Comparison of ENCODE assay signal across 17 cellular contexts in genomic region chr4:7381221-7381889, GRCh38. TPM values are rescaled to one million over a fixed set of nuclear protein-coding genes. Genes with fewer than 3 reads are reported as not detected.
A peak's percentile ranks its signal among the peaks of the same experiment; 100 is the strongest.
DNase-seq lines count a peak whose midpoint lies in the region; ATAC-seq and TF ChIP-seq lines count a peak whose summit lies in the region.
"Had no signal": no experiment of that assay in that cellular context is flagged by ENCODE, and none has a peak within 500 bp of the region (broad histone marks: within the 10 kb centered on the region; RNA-seq: fewer than 3 reads in every experiment).

No MANE protein-coding gene starts in this region.

- no peaks in the 10 kb centered on the region for H4K20me1 ChIP-seq in BLaER1 treated with 17β-estradiol and CSF1 and Interleukin-3, amounts not matched to agents 10 nM and 100 nM

- peaks cover 51 to 96% (median 95%) of the 10 kb centered on the region in 10 experiments for H3K4me1 ChIP-seq in BLaER1 treated with 17β-estradiol and CSF1 and Interleukin-3, amounts not matched to agents 10 nM and 100 nM
- H3K4me1 ChIP-seq in ovary (ENCODE audit: insufficient read depth), result peaks cover 13% of the 10 kb centered on the region

- intact Hi-C loops in ovary (cut with DNase I), result no loop called here

- peaks cover 0 to 6% (median 0%) of the 10 kb centered on the region in 11 experiments; a peak in 1 of 22 replicates for H3K36me3 ChIP-seq in BLaER1 treated with 17β-estradiol and CSF1 and Interleukin-3, amounts not matched to agents 10 nM and 100 nM
- H3K36me3 ChIP-seq in ovary, result no peaks in the 10 kb centered on the region
- H3K36me3 ChIP-seq: vagina had no signal

- H3K9me3 ChIP-seq in BLaER1 treated with 17β-estradiol and CSF1 and Interleukin-3, amounts not matched to agents 10 nM and 100 nM (replicated peaks in 1 of 11), result peaks cover 8 to 19% (median 14%) of the 10 kb centered on the region in 11 experiments
- no peaks in the 10 kb centered on the region for H3K9me3 ChIP-seq in ovary
- H3K9me3 ChIP-seq: vagina had no signal

- TF ChIP-seq POLR2A in ovary (IDR thresholded peaks at IDR 0.05), result no peak

- peak overlapping the region in 5 of 11 experiments; percentile 36 to 74 (median 42); a peak in 6 of 22 replicates for H3K9ac ChIP-seq in BLaER1 treated with 17β-estradiol and CSF1 and Interleukin-3, amounts not matched to agents 10 nM and 100 nM

- peaks cover 0 to 12% (median 0%) of the 10 kb centered on the region in 11 experiments; a peak in 2 of 22 replicates for H3K27me3 ChIP-seq in BLaER1 treated with 17β-estradiol and CSF1 and Interleukin-3, amounts not matched to agents 10 nM and 100 nM
- no peaks in the 10 kb centered on the region for H3K27me3 ChIP-seq in ovary
- H3K27me3 ChIP-seq: vagina had no signal

- no peak for ATAC-seq in HG03095 (IDR thresholded peaks at IDR 0.05; ENCODE audit: unreplicated experiment)

- TF ChIP-seq EP300 in ovary (IDR thresholded peaks at IDR 0.05), result no peak

- DNase-seq in HuH-7 (ENCODE audit: low spot score), result peak; percentile 37
- DNase-seq in fibroblast of mammary gland (ENCODE audit: low read depth), result peak; percentile 11
- DNase-seq in ovary, result peak in 4 of 5 donors; percentile 7 to 44 (median 14)
- no peak for DNase-seq in KBM-7
- DNase-seq in COR-L47 (lab: John Stamatoyannopoulos, UW), result no peak
- no peak for DNase-seq in COLO668 (lab: John Stamatoyannopoulos, UW; ENCODE audit: unreplicated experiment)
- DNase-seq: activated naive CD8-positive, alpha-beta T cell treated with anti-CD3 and anti-CD28 coated beads for 36 hours; cerebellar nuclear complex; NCI-H187 treated with DMSO at 0.1 percent for 48 hours; NCI-H526; stimulated activated CD8-positive, alpha-beta memory T cell treated with anti-CD3 and anti-CD28 coated beads, Interleukin-4, amount 100 ng/mL, for 48 hours had no signal

- H3K4me3 ChIP-seq in BLaER1 treated with 17β-estradiol and CSF1 and Interleukin-3, amounts not matched to agents 10 nM and 100 nM, result peak overlapping the region in 1 of 10 experiments; percentile 3; a peak in 1 of 20 replicates
- H3K4me3 ChIP-seq in fibroblast of mammary gland (ENCODE audit: control insufficient read depth, low read depth, low read length), result no peak overlapping the region
- no peak overlapping the region for H3K4me3 ChIP-seq in ovary
- H3K4me3 ChIP-seq: vagina had no signal

- H3K4me2 ChIP-seq in BLaER1 treated with 17β-estradiol and CSF1 and Interleukin-3, amounts not matched to agents 10 nM and 100 nM, result peak overlapping the region; percentile 66 to 94 (median 86)

- in situ Hi-C loops in KBM-7 (cut with MboI; ENCODE audit: low pct_unique_long_range_greater_than_20kb, low sequenced_read_pairs), result no loop called here

- TF ChIP-seq CTCF in fibroblast of mammary gland (conservative IDR thresholded peaks at IDR 0.05; ENCODE audit: control insufficient read depth, insufficient read depth, low read depth, low read length) (no peak), ovary (IDR thresholded peaks at IDR 0.05) (no peak)

- peak overlapping the region in 6 of 11 experiments; percentile 21 to 81 (median 72); a peak in 11 of 22 replicates for H3K27ac ChIP-seq in BLaER1 treated with 17β-estradiol and CSF1 and Interleukin-3, amounts not matched to agents 10 nM and 100 nM
- H3K27ac ChIP-seq in ovary, result no peak overlapping the region
- H3K27ac ChIP-seq: vagina had no signal

- 54 to 62% (median 56%) methylated on average over 9 of the region's 9 CpGs for WGBS in ovary, 3 donors

RNA-seq across cellular contexts. Expression of gene PSAPL1, which starts 53.4 kb away (rescaled TPM):
- under 1 TPM in 1 of 7 donors, not detected in 6; 0.34 TPM for total RNA-seq in ovary
- not detected for polyA plus RNA-seq in ovary
- total RNA-seq: activated naive CD8-positive, alpha-beta T cell treated with anti-CD3 and anti-CD28 coated beads for 36 hours; epithelial cell of proximal tubule; osteoblast; vagina had no signal
- polyA plus RNA-seq: IgD-negative memory B cell had no signal

Comparison
In these comparisons a context has a peak if more than half of its experiments do, and no peak if none do; other contexts are left out.
1. H3K27ac ChIP-seq: peak in BLaER1 treated with 17β-estradiol and CSF1 and Interleukin-3, amounts not matched to agents 10 nM and 100 nM (6 of 11); none in ovary (0 of 2).
2. DNase-seq: peak in HuH-7 (single experiment), fibroblast of mammary gland (single experiment) and ovary (4 of 5); none in KBM-7 (single experiment), COR-L47 (single experiment) and COLO668 (single experiment).